Comparison of ENCODE assay signal across 8 cellular contexts in genomic region chr2:111464362-111464761, GRCh38.
DNase-seq lines count a peak whose midpoint lies in the region; ATAC-seq, FAIRE-seq and TF ChIP-seq lines count a peak whose summit lies in the region.
"Not testable (repeated sequence)": the region's sequence is repeated elsewhere in the genome, so short reads cannot be mapped to it uniquely, and the experiment has no call there.

No MANE protein-coding gene starts in this region.

- TF ChIP-seq EP300 in A549 (IDR thresholded peaks at IDR 0.05), result not testable (repeated sequence)

- not testable (repeated sequence) for H3K4me3 ChIP-seq in A549; HCT116 (replicated peaks in 1 of 2; ENCODE audit: low read depth in 1 of 2, low read length in 2 of 2); MM.1S (ENCODE audit: low read length)
- H3K4me3 ChIP-seq in skeletal muscle satellite cell (ENCODE audit: low read length), result peak overlapping the region; percentile 42

- not testable (repeated sequence) for BruUV-seq in HCT116 (replicated peaks; lab: Mats Ljungman, UMichigan)

- not testable (repeated sequence) for FAIRE-seq in A549 (lab: Jason Lieb, UNC)

- 32% methylated on average over 6 of the region's 10 CpGs for WGBS in A549 (ENCODE audit: missing lambda C conversion rate)

- CTCF ChIA-PET in A549 (lab: Yijun Ruan, JAX); HCT116 (lab: Charles Lee): not testable (repeated sequence)

- H3K27ac ChIP-seq in A549 (peak overlapping the region; percentile 35 to 40; a peak in 1 of 6 replicates), MM.1S (ENCODE audit: low read length) (peak overlapping the region; percentile 76)
- H3K27ac ChIP-seq in HCT116 (ENCODE audit: low read depth, low read length); foreskin keratinocyte: not testable (repeated sequence)

- H3K9me2 ChIP-seq in HCT116 (ENCODE audit: insufficient read depth); MM.1S (replicated peaks; ENCODE audit: insufficient read depth, low read length): not testable (repeated sequence)

- peaks cover 32% of the 10 kb centered on the region for H3K79me2 ChIP-seq in HCT116 (ENCODE audit: insufficient read depth, low read length)
- peaks cover 66% of the 10 kb centered on the region for H3K79me2 ChIP-seq in MM.1S (ENCODE audit: low read length)

- not testable (repeated sequence) for H2AFZ ChIP-seq in HCT116 (ENCODE audit: low read depth, low read length, poor library complexity, severe bottlenecking); MM.1S (ENCODE audit: low read length)

- not testable (repeated sequence) for DNase-seq in A549 (ENCODE audit: low read depth in 1 of 2, low spot score in 1 of 2); HCT116 (ENCODE audit: low read depth, low spot score); MM.1S; foreskin keratinocyte; mesothelial cell of epicardium (ENCODE audit: low spot score in 2 of 2, unreplicated experiment in 2 of 2)
- DNase-seq in RPMI8226, result peak; percentile 2

- not testable (repeated sequence) for H4K20me1 ChIP-seq in HCT116 (ENCODE audit: insufficient read depth); MM.1S (ENCODE audit: insufficient read depth, low read length)

- not testable (repeated sequence) for TF ChIP-seq RAD21 in A549 (conservative IDR thresholded peaks at IDR 0.05 in 1 of 2, IDR thresholded peaks at IDR 0.05 in 1 of 2); HCT116 (IDR thresholded peaks at IDR 0.05; ENCODE audit: low read depth)

- POLR2A ChIA-PET in A549 (lab: Yijun Ruan, JAX); HCT116 (lab: Charles Lee): not testable (repeated sequence)

- H3K4me1 ChIP-seq in A549, result peaks cover 30% of the 10 kb centered on the region
- peaks cover 7 to 14% of the 10 kb centered on the region in 2 experiments; a peak in 3 of 4 replicates for H3K4me1 ChIP-seq in HCT116 (ENCODE audit: control insufficient read depth in 1 of 2, insufficient read depth in 2 of 2, low read length in 2 of 2)
- H3K4me1 ChIP-seq in MM.1S (ENCODE audit: low read length), result peaks cover 17% of the 10 kb centered on the region
- not testable (repeated sequence) for H3K4me1 ChIP-seq in foreskin keratinocyte; skeletal muscle satellite cell (ENCODE audit: control insufficient read depth, insufficient read depth, low read length)

- H3K4me2 ChIP-seq in A549 (peak overlapping the region; percentile 67), HCT116 (ENCODE audit: low read length) (peak overlapping the region; percentile 35; the same call in 1 of the 2 replicates), MM.1S (ENCODE audit: low read depth, low read length) (peak overlapping the region; percentile 54; the same call in 1 of the 2 replicates), skeletal muscle satellite cell (ENCODE audit: low read length) (peak overlapping the region; percentile 58)

- TF ChIP-seq CTCF in A549 (IDR thresholded peaks at IDR 0.05); HCT116 (IDR thresholded peaks at IDR 0.05 in 2 of 3, conservative IDR thresholded peaks at IDR 0.05 in 1 of 3; ENCODE audit: borderline replicate concordance in 1 of 3, insufficient read depth in 1 of 3, low read depth in 2 of 3, low read length in 2 of 3); MM.1S (IDR thresholded peaks at IDR 0.05; ENCODE audit: low read length); foreskin keratinocyte (conservative IDR thresholded peaks at IDR 0.05); mesothelial cell of epicardium (IDR thresholded peaks at IDR 0.05; ENCODE audit: unreplicated experiment): not testable (repeated sequence)

- H3F3A ChIP-seq in MM.1S (ENCODE audit: insufficient read depth, low read length), result not testable (repeated sequence)

- not testable (repeated sequence) for H3K9ac ChIP-seq in HCT116 (ENCODE audit: low read length); skeletal muscle satellite cell (ENCODE audit: low read depth, low read length)
- peak overlapping the region; percentile 63 for H3K9ac ChIP-seq in MM.1S (ENCODE audit: low read length)

- TF ChIP-seq POLR2A in A549 (IDR thresholded peaks at IDR 0.05; ENCODE audit: low read length); HCT116 (IDR thresholded peaks at IDR 0.05; ENCODE audit: borderline replicate concordance, extremely low read depth, insufficient read depth, insufficient read length): not testable (repeated sequence)

- H3K27me3 Mint-ChIP-seq in mesothelial cell of epicardium (ENCODE audit: low read depth), result not testable (repeated sequence)

- peak in 1 of 2 experiments; percentile 10; a peak in 3 of 6 replicates for ATAC-seq in A549
- ATAC-seq in HCT116, result not testable (repeated sequence)
- peak; percentile 17 to 20 for ATAC-seq in activated CD4-positive, CD25-positive, alpha-beta regulatory T cell treated with anti-CD3 and anti-CD28 coated beads, Interleukin-2, amount 50 U/mL, for 24 hours
- ATAC-seq in foreskin keratinocyte, result peak; percentile 3

- not testable (repeated sequence) for H3K27me3 ChIP-seq in HCT116 (ENCODE audit: insufficient read depth, low read length); MM.1S (replicated peaks; ENCODE audit: insufficient read depth, low read length); foreskin keratinocyte; skeletal muscle satellite cell (ENCODE audit: control insufficient read depth, insufficient read depth, low read length)

- not testable (repeated sequence) for H3K36me3 ChIP-seq in HCT116 (ENCODE audit: control insufficient read depth in 1 of 2, insufficient read depth in 2 of 2, low read length in 2 of 2); MM.1S (replicated peaks; ENCODE audit: insufficient read depth, low read length); skeletal muscle satellite cell (ENCODE audit: insufficient read depth, low read length)

- H3K27ac Mint-ChIP-seq in mesothelial cell of epicardium, result peak overlapping the region; percentile 43

- RAD21 ChIA-PET in HCT116 (lab: Charles Lee; ENCODE audit: low non-redundant PET in 1 of 2, low total read pairs in 2 of 2, uncharacterized antibody in 2 of 2, unreplicated experiment in 2 of 2), result not testable (repeated sequence)

- H3K9me3 ChIP-seq in A549; HCT116 (ENCODE audit: control insufficient read depth in 1 of 2, insufficient read depth in 1 of 2, low read depth in 1 of 2, low read length in 2 of 2); MM.1S (replicated peaks; ENCODE audit: insufficient read depth, low read length); skeletal muscle satellite cell (replicated peaks; ENCODE audit: low read length): not testable (repeated sequence)

- H3K9me3 Mint-ChIP-seq in mesothelial cell of epicardium, result not testable (repeated sequence)

- H3K4me3 Mint-ChIP-seq in mesothelial cell of epicardium, result not testable (repeated sequence)

- H3K36me3 Mint-ChIP-seq in mesothelial cell of epicardium, result not testable (repeated sequence)

- intact Hi-C loops in HCT116 (cut with micrococcal nuclease), result not testable (repeated sequence)

- H3K4me1 Mint-ChIP-seq in mesothelial cell of epicardium, result not testable (repeated sequence)
